1 cellular context compared by ENCODE assay signal in the genomic region with DNA sequence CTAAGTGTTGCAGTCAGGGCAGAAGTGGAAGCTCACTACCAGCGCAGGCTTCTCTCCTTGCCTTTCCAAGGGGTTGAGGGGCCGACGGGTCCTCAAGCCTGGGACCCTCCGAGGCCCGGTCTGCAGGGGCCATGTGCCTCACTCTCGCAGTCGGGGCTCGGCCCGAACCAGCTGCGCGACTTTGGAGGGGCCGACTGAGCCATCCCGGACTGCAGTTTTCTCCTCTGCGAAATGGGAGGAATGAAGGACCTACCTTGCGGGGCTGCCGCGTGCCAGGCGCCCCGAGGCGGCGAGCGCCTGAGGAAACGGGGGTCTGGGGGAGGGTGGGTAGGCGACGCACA.
TF ChIP-seq lines count a peak whose summit lies in the region.

No MANE protein-coding gene starts in this region.

TF ChIP-seq in HepG2, 621 proteins besides CTCF, POLR2A, EP300 and RAD21:
- 0 out of 2 replicates have a peak, but pooled peaks have one; percentile 9 for TF ChIP-seq RELA (CRISPR knock-in tag; IDR thresholded peaks at IDR 0.05)
- 0 out of 2 replicates have a peak, but pooled peaks have one; percentile 12 for TF ChIP-seq GPN1 (CRISPR knock-in tag; IDR thresholded peaks at IDR 0.05; ENCODE audit: borderline replicate concordance)
- TF ChIP-seq RBFOX2 (IDR thresholded peaks at IDR 0.05; ENCODE audit: low read depth, low read length) = no peak
- TF ChIP-seq ELF4 (CRISPR knock-in tag; IDR thresholded peaks at IDR 0.05; ENCODE audit: borderline replicate concordance) = no peak
- TF ChIP-seq HMG20B (CRISPR knock-in tag; conservative IDR thresholded peaks at IDR 0.05) = 0 out of 2 replicates have a peak, but pooled peaks have one; percentile 1
- 0 out of 2 replicates have a peak, but pooled peaks have one; percentile 5 for TF ChIP-seq MIER2 (CRISPR knock-in tag; IDR thresholded peaks at IDR 0.05)
TF ChIP-seq in HepG2: peak in this region for 4.
